1 cellular context compared by ENCODE assay signal in the genomic region with DNA sequence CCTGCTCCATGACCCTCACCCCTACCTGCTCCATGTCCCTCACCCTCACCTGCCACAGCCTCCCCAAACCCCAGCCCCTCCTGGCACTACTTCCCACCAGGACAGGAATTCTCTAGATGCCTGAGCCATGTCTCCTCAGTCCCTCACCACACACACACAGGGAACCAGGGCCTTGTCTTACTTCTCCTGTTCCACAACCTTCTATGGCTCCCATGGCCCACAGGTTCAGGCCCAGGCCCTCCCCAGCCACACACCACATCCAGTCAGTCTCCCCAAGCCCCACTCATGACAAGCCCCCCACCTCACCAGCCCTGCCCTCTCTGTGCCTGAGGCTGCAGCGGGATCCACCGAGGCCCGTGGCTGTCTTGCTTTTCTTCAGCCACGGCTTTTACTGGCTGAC.
TF ChIP-seq lines count a peak whose summit lies in the region.

No MANE protein-coding gene starts in this region.

TF ChIP-seq in GM23338, 12 proteins besides CTCF, POLR2A, EP300 and RAD21 (continued from another document):
- TF ChIP-seq, protein P1, sequence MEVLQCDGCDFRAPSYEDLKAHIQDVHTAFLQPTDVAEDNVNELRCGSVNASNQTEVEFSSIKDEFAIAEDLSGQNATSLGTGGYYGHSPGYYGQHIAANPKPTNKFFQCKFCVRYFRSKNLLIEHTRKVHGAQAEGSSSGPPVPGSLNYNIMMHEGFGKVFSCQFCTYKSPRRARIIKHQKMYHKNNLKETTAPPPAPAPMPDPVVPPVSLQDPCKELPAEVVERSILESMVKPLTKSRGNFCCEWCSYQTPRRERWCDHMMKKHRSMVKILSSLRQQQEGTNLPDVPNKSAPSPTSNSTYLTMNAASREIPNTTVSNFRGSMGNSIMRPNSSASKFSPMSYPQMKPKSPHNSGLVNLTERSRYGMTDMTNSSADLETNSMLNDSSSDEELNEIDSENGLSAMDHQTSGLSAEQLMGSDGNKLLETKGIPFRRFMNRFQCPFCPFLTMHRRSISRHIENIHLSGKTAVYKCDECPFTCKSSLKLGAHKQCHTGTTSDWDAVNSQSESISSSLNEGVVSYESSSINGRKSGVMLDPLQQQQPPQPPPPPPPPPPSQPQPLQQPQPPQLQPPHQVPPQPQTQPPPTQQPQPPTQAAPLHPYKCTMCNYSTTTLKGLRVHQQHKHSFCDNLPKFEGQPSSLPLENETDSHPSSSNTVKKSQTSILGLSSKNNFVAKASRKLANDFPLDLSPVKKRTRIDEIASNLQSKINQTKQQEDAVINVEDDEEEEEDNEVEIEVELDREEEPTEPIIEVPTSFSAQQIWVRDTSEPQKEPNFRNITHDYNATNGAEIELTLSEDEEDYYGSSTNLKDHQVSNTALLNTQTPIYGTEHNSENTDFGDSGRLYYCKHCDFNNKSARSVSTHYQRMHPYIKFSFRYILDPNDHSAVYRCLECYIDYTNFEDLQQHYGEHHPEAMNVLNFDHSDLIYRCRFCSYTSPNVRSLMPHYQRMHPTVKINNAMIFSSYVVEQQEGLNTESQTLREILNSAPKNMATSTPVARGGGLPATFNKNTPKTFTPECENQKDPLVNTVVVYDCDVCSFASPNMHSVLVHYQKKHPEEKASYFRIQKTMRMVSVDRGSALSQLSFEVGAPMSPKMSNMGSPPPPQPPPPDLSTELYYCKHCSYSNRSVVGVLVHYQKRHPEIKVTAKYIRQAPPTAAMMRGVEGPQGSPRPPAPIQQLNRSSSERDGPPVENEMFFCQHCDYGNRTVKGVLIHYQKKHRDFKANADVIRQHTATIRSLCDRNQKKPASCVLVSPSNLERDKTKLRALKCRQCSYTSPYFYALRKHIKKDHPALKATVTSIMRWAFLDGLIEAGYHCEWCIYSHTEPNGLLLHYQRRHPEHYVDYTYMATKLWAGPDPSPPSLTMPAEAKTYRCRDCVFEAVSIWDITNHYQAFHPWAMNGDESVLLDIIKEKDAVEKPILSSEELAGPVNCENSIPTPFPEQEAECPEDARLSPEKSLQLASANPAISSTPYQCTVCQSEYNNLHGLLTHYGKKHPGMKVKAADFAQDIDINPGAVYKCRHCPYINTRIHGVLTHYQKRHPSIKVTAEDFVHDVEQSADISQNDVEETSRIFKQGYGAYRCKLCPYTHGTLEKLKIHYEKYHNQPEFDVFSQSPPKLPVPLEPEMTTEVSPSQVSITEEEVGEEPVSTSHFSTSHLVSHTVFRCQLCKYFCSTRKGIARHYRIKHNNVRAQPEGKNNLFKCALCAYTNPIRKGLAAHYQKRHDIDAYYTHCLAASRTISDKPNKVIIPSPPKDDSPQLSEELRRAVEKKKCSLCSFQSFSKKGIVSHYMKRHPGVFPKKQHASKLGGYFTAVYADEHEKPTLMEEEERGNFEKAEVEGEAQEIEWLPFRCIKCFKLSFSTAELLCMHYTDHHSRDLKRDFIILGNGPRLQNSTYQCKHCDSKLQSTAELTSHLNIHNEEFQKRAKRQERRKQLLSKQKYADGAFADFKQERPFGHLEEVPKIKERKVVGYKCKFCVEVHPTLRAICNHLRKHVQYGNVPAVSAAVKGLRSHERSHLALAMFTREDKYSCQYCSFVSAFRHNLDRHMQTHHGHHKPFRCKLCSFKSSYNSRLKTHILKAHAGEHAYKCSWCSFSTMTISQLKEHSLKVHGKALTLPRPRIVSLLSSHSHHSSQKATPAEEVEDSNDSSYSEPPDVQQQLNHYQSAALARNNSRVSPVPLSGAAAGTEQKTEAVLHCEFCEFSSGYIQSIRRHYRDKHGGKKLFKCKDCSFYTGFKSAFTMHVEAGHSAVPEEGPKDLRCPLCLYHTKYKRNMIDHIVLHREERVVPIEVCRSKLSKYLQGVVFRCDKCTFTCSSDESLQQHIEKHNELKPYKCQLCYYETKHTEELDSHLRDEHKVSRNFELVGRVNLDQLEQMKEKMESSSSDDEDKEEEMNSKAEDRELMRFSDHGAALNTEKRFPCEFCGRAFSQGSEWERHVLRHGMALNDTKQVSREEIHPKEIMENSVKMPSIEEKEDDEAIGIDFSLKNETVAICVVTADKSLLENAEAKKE (CRISPR knock-in tag; IDR thresholded peaks at IDR 0.05): no peak
- TF ChIP-seq EZH2phosphoT487 (IDR thresholded peaks at IDR 0.05; ENCODE audit: unreplicated experiment): no peak
- TF ChIP-seq NANOG (IDR thresholded peaks at IDR 0.05; ENCODE audit: borderline replicate concordance): no peak
- TF ChIP-seq ZNF331 (CRISPR knock-in tag; IDR thresholded peaks at IDR 0.05; ENCODE audit: low read depth): no peak
- TF ChIP-seq, protein P2, sequence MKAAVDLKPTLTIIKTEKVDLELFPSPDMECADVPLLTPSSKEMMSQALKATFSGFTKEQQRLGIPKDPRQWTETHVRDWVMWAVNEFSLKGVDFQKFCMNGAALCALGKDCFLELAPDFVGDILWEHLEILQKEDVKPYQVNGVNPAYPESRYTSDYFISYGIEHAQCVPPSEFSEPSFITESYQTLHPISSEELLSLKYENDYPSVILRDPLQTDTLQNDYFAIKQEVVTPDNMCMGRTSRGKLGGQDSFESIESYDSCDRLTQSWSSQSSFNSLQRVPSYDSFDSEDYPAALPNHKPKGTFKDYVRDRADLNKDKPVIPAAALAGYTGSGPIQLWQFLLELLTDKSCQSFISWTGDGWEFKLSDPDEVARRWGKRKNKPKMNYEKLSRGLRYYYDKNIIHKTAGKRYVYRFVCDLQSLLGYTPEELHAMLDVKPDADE (IDR thresholded peaks at IDR 0.05): no peak
- TF ChIP-seq ZNF114 (CRISPR knock-in tag; IDR thresholded peaks at IDR 0.05): no peak
- no peak for TF ChIP-seq EZH2 (IDR thresholded peaks at IDR 0.05; ENCODE audit: low read depth, unreplicated experiment)
- TF ChIP-seq POLR2AphosphoS5 (IDR thresholded peaks at IDR 0.05; ENCODE audit: low read depth): no peak
- TF ChIP-seq, protein P3, sequence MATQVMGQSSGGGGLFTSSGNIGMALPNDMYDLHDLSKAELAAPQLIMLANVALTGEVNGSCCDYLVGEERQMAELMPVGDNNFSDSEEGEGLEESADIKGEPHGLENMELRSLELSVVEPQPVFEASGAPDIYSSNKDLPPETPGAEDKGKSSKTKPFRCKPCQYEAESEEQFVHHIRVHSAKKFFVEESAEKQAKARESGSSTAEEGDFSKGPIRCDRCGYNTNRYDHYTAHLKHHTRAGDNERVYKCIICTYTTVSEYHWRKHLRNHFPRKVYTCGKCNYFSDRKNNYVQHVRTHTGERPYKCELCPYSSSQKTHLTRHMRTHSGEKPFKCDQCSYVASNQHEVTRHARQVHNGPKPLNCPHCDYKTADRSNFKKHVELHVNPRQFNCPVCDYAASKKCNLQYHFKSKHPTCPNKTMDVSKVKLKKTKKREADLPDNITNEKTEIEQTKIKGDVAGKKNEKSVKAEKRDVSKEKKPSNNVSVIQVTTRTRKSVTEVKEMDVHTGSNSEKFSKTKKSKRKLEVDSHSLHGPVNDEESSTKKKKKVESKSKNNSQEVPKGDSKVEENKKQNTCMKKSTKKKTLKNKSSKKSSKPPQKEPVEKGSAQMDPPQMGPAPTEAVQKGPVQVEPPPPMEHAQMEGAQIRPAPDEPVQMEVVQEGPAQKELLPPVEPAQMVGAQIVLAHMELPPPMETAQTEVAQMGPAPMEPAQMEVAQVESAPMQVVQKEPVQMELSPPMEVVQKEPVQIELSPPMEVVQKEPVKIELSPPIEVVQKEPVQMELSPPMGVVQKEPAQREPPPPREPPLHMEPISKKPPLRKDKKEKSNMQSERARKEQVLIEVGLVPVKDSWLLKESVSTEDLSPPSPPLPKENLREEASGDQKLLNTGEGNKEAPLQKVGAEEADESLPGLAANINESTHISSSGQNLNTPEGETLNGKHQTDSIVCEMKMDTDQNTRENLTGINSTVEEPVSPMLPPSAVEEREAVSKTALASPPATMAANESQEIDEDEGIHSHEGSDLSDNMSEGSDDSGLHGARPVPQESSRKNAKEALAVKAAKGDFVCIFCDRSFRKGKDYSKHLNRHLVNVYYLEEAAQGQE (IDR thresholded peaks at IDR 0.05; ENCODE audit: unreplicated experiment): no peak
- no peak for TF ChIP-seq STAT1 (IDR thresholded peaks at IDR 0.05; ENCODE audit: unreplicated experiment)
- TF ChIP-seq JUNB (IDR thresholded peaks at IDR 0.05; ENCODE audit: unreplicated experiment): no peak
TF ChIP-seq in GM23338: peak in this region for 0.
